In genomic region chr5:140258873-140259272, GRCh38 we compare ENCODE assay signal across 1 cellular context.
TF ChIP-seq lines count a peak whose summit lies in the region.

No MANE protein-coding gene starts in this region.

TF ChIP-seq in GM23338, 12 proteins besides CTCF, POLR2A, EP300 and RAD21:
- TF ChIP-seq REST (IDR thresholded peaks at IDR 0.05; ENCODE audit: unreplicated experiment) (no peak), NANOG (IDR thresholded peaks at IDR 0.05; ENCODE audit: borderline replicate concordance) (no peak), CREB1 (CRISPR knock-in tag; IDR thresholded peaks at IDR 0.05; ENCODE audit: low read depth) (no peak), EZH2phosphoT487 (IDR thresholded peaks at IDR 0.05; ENCODE audit: unreplicated experiment) (no peak), ZNF114 (CRISPR knock-in tag; IDR thresholded peaks at IDR 0.05) (no peak), EZH2 (IDR thresholded peaks at IDR 0.05; ENCODE audit: low read depth, unreplicated experiment) (no peak), POLR2AphosphoS5 (IDR thresholded peaks at IDR 0.05; ENCODE audit: low read depth) (no peak), JUNB (IDR thresholded peaks at IDR 0.05; ENCODE audit: unreplicated experiment) (no peak), STAT1 (IDR thresholded peaks at IDR 0.05; ENCODE audit: unreplicated experiment) (no peak), ZNF331 (CRISPR knock-in tag; IDR thresholded peaks at IDR 0.05; ENCODE audit: low read depth) (no peak), ZNF462 (CRISPR knock-in tag; IDR thresholded peaks at IDR 0.05) (no peak)
- TF ChIP-seq, protein P1, sequence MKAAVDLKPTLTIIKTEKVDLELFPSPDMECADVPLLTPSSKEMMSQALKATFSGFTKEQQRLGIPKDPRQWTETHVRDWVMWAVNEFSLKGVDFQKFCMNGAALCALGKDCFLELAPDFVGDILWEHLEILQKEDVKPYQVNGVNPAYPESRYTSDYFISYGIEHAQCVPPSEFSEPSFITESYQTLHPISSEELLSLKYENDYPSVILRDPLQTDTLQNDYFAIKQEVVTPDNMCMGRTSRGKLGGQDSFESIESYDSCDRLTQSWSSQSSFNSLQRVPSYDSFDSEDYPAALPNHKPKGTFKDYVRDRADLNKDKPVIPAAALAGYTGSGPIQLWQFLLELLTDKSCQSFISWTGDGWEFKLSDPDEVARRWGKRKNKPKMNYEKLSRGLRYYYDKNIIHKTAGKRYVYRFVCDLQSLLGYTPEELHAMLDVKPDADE (IDR thresholded peaks at IDR 0.05): no peak
